Comparison of ENCODE assay signal across 1 cellular context in genomic region chr19:19633711-19634515, GRCh38.
TF ChIP-seq lines count a peak whose summit lies in the region.

No MANE protein-coding gene starts in this region.

TF ChIP-seq in GM12878, 131 proteins besides CTCF, POLR2A, EP300 and RAD21:
- TF ChIP-seq NR2C2 (IDR thresholded peaks at IDR 0.05; ENCODE audit: borderline replicate concordance, control insufficient read depth, insufficient read length, low read depth) (peak; percentile 73), NR2F1 (conservative IDR thresholded peaks at IDR 0.05) (peak; percentile 91), NR2C1 (IDR thresholded peaks at IDR 0.05) (peak; percentile 90)
- TF ChIP-seq, protein P1, sequence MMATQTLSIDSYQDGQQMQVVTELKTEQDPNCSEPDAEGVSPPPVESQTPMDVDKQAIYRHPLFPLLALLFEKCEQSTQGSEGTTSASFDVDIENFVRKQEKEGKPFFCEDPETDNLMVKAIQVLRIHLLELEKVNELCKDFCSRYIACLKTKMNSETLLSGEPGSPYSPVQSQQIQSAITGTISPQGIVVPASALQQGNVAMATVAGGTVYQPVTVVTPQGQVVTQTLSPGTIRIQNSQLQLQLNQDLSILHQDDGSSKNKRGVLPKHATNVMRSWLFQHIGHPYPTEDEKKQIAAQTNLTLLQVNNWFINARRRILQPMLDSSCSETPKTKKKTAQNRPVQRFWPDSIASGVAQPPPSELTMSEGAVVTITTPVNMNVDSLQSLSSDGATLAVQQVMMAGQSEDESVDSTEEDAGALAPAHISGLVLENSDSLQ (IDR thresholded peaks at IDR 0.05) = no peak
